Comparison of ENCODE assay signal across 17 cellular contexts in the genomic region with DNA sequence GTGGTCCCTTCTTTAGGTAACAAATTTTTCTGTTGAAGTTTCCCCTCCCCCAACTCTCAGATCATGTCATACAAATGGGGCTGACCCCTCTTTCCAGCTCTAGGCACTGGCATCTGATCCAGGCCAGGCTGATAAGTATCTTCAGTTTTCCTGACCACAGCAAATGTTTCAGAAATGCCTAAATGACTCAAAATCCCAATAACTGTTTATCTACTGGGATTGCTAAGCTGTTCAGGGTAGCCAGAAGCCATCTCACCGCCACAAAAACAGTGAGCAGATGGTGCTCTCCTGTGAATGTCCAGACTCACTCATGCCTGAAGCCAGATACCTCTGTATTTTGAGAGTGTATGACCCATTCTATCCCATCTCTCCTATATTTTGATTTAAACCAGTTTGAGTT. TPM values are rescaled to one million over a fixed set of nuclear protein-coding genes. Genes with fewer than 3 reads are reported as not detected.
"Had no signal": no experiment of that assay in that cellular context is flagged by ENCODE, and none has a peak within 500 bp of the region (broad histone marks: within the 10 kb centered on the region; RNA-seq: fewer than 3 reads in every experiment).

No MANE protein-coding gene starts in this region.

- H3K27ac ChIP-seq: ascending aorta, pancreas, thoracic aorta had no signal

- H3K4me1 ChIP-seq: ascending aorta, pancreas had no signal

- H3K9me3 ChIP-seq: ascending aorta, pancreas, thoracic aorta had no signal

- DNase-seq: activated CD4-positive, alpha-beta T cell treated with anti-CD3 and anti-CD28 coated beads for 1 hour; activated CD8-positive, alpha-beta memory T cell treated with anti-CD3 and anti-CD28 coated beads, Interleukin-2, amount 50 U/mL, for 4 hours; activated CD8-positive, alpha-beta T cell treated with anti-CD3 and anti-CD28 coated beads for 36 hours; activated gamma-delta T cell treated with Interleukin-2 at 50 U/mL for 16 hours; activated naive CD8-positive, alpha-beta T cell treated with anti-CD3 and anti-CD28 coated beads, Interleukin-2, amount 10 ng/mL, durations not matched to agents 7 days and 5 days; activated T-cell treated with anti-CD3 and anti-CD28 coated beads, Interleukin-2, amount 50 U/mL, for 72 hours; cortex of kidney; effector memory CD4-positive, alpha-beta T cell; hippocampal formation; kidney glomerular epithelial cell; mesendoderm; pancreas; stimulated activated CD4-positive, alpha-beta T cell treated with anti-CD3 and anti-CD28 coated beads, Interleukin-4, amount 100 ng/mL, for 1 hour; stimulated activated CD8-positive, alpha-beta memory T cell treated with anti-CD3 and anti-CD28 coated beads, Interleukin-4, amount 100 ng/mL, for 48 hours; T1000 had no signal

- H3K4me3 ChIP-seq: ascending aorta, pancreas, thoracic aorta had no signal

- H3K27me3 ChIP-seq: ascending aorta, pancreas had no signal

- H3K36me3 ChIP-seq: ascending aorta, pancreas, thoracic aorta had no signal

- ATAC-seq: activated CD8-positive, alpha-beta T cell treated with anti-CD3 and anti-CD28 coated beads for 36 hours; activated T-cell treated with anti-CD3 and anti-CD28 coated beads, Interleukin-2, amount 50 U/mL, for 72 hours; pancreas had no signal

RNA-seq across cellular contexts. Expression of a gene that starts 49.3 kb away (rescaled TPM):
- total RNA-seq: activated naive CD8-positive, alpha-beta T cell treated with anti-CD3 and anti-CD28 coated beads, Interleukin-2, amount 10 ng/mL, durations not matched to agents 7 days and 5 days had no signal
